ENCODE assay signal across 22 cellular contexts in the genomic region with DNA sequence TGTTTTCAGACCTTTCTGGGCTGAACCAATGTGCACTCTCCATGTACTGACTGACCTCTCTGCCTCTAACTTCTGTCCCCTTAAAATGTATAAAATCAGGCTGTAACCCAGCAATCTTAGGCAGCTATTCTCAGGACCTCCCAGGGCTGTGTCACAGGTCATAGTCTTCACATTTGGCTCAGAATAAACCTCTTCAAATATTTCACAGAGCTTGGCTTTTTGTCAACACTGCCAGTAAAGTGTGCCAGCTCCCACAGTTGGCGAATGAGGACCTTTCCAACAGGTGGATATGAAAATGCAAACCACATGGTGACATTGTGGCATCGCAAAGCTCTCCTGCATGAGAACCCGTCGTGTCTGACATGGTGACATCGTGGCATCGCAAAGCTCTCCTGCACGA.
"Had no signal": no experiment of that assay in that cellular context is flagged by ENCODE, and none has a peak within 500 bp of the region (broad histone marks: within the 10 kb centered on the region; RNA-seq: fewer than 3 reads in every experiment).

No MANE protein-coding gene starts in this region.

- H3K27ac ChIP-seq: body of pancreas, gastroesophageal sphincter, testis had no signal

- FAIRE-seq: endothelial cell of umbilical vein, kidney, urothelium cell line had no signal

- ATAC-seq: activated T-cell treated with anti-CD3 and anti-CD28 coated beads, Interleukin-2, amount 50 U/mL, for 4 hours; activated T-helper 17 cell treated with anti-CD3 and anti-CD28 coated beads, Interleukin-2, amount 50 U/mL, for 72 hours; body of pancreas; gastroesophageal sphincter; left colon; natural killer cell treated with Interleukin-12 subunit alpha and Interleukin-12 subunit beta and Interleukin-15 and Interleukin-18, amount 100 ng/mL, for 72 hours; stimulated activated naive CD8-positive, alpha-beta T cell treated with anti-CD3 and anti-CD28 coated beads, Interleukin-15, Interleukin-2, amounts not matched to agents 100 U/mL and 50 U/mL, for 24 hours had no signal

- H3K9me3 ChIP-seq: body of pancreas, gastroesophageal sphincter, testis had no signal

- H3K4me3 ChIP-seq: body of pancreas, gastroesophageal sphincter, lung, testis had no signal

- DNase-seq: activated CD4-positive, alpha-beta memory T cell treated with anti-CD3 and anti-CD28 coated beads, Interleukin-2, amount 10 ng/mL, durations not matched to agents 7 days and 5 days; activated CD4-positive, alpha-beta T cell treated with anti-CD3 and anti-CD28 coated beads for 1 hour; activated CD4-positive, alpha-beta T cell treated with anti-CD3 and anti-CD28 coated beads, Interleukin-2, amount 10 ng/mL, durations not matched to agents 7 days and 5 days; activated naive CD4-positive, alpha-beta T cell; activated T-cell treated with anti-CD3 and anti-CD28 coated beads, Interleukin-2, amount 50 U/mL, for 4 hours; body of pancreas; cortex of kidney; hypothalamus; immature natural killer cell; left colon; stimulated activated CD4-positive, alpha-beta T cell treated with anti-CD3 and anti-CD28 coated beads, Interleukin-2, amount 100 ng/mL, for 48 hours; stimulated activated naive CD8-positive, alpha-beta T cell treated with anti-CD3 and anti-CD28 coated beads, Interleukin-15, Interleukin-2, amounts not matched to agents 100 U/mL and 50 U/mL, for 24 hours; T-helper 2 cell; testis; trophoblast cell had no signal

- H3K4me1 ChIP-seq: body of pancreas, testis had no signal

- H3K27me3 ChIP-seq: body of pancreas, gastroesophageal sphincter, testis had no signal
